25 cellular contexts compared by ENCODE assay signal in the genomic region with DNA sequence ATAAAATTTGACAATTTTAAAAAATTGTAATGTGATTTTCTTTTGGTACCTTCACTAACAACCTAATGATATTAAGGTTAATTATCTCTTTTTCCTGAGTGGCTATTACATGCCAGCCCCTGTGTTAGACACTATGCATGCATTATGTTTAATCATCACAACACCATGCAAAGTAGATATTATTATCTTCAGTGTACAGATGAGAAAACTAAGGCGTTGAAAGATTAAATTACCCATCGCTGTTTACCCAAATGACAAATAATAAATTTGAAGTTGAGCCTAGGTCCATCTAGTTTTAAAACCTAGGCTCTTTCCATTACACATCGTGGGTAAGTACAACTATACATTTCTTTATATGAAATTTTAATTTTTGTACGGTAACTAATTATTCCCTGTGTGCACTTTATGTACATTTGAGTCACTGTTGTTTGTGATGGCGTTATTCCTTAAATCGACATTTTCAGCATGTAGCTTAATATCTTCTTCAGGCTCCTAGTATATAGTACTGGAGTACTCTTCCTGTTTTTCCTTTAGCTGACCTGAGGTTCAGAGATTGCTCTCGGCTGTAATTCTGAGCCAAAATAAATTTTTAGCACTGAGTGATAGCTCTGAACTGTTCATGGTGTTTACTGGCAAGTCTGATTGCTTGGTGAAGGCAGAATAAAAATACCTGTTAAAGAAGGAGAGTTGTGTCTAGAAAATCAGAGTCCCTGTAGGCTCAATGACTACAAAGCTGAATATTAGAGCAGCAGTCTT. TPM values are rescaled to one million over a fixed set of nuclear protein-coding genes. Genes with fewer than 3 reads are reported as not detected.
DNase-seq lines count a peak whose midpoint lies in the region; ATAC-seq and TF ChIP-seq lines count a peak whose summit lies in the region.
"Had no signal": no experiment of that assay in that cellular context is flagged by ENCODE, and none has a peak within 500 bp of the region (broad histone marks: within the 10 kb centered on the region; RNA-seq: fewer than 3 reads in every experiment).

No MANE protein-coding gene starts in this region.

- intact Hi-C loops in left ventricle myocardium superior (cut with micrococcal nuclease): no loop called here

- H3K9me3 ChIP-seq in right atrium auricular region: no peaks in the 10 kb centered on the region
- H3K9me3 ChIP-seq: MG63, prostate gland, thoracic aorta, uterus had no signal

- H3K27me3 ChIP-seq in right atrium auricular region: no peaks in the 10 kb centered on the region
- H3K27me3 ChIP-seq: MG63, uterus had no signal

- H3K36me3 Mint-ChIP-seq in nephron (ENCODE audit: low read depth): no peaks in the 10 kb centered on the region
- H3K36me3 Mint-ChIP-seq: activated naive CD8-positive, alpha-beta T cell treated with anti-CD3 and anti-CD28 coated beads for 36 hours had no signal

- no peaks in the 10 kb centered on the region for H3K36me3 ChIP-seq in right atrium auricular region
- H3K36me3 ChIP-seq: MG63, prostate gland, thoracic aorta, uterus had no signal

- no peaks in the 10 kb centered on the region for H3K9me3 Mint-ChIP-seq in nephron
- H3K9me3 Mint-ChIP-seq: activated naive CD8-positive, alpha-beta T cell treated with anti-CD3 and anti-CD28 coated beads for 36 hours; central memory CD8-positive, alpha-beta T cell had no signal

- peaks cover 0 to 12% of the 10 kb centered on the region in 2 donors for H3K4me1 ChIP-seq in right atrium auricular region
- H3K4me1 ChIP-seq: prostate gland, uterus had no signal

- no peaks in the 10 kb centered on the region for H3K4me1 Mint-ChIP-seq in nephron
- H3K4me1 Mint-ChIP-seq: central memory CD8-positive, alpha-beta T cell had no signal

- H3K27ac Mint-ChIP-seq in nephron: peak overlapping the region in 2 of 3 experiments; percentile 33 to 65
- H3K27ac Mint-ChIP-seq: activated naive CD8-positive, alpha-beta T cell treated with anti-CD3 and anti-CD28 coated beads for 36 hours had no signal

- H3K4me3 Mint-ChIP-seq in nephron: no peak overlapping the region
- H3K4me3 Mint-ChIP-seq: activated naive CD8-positive, alpha-beta T cell treated with anti-CD3 and anti-CD28 coated beads for 36 hours; central memory CD8-positive, alpha-beta T cell had no signal

- TF ChIP-seq CTCF in right atrium auricular region (IDR thresholded peaks at IDR 0.05): no peak
- TF ChIP-seq CTCF in nephron (IDR thresholded peaks at IDR 0.05; ENCODE audit: unreplicated experiment in 3 of 3): no peak

- no peak overlapping the region for H3K4me3 ChIP-seq in right atrium auricular region
- H3K4me3 ChIP-seq: MG63, prostate gland, thoracic aorta, uterus had no signal

- DNase-seq in left ventricle myocardium superior (no peak), right atrium auricular region (ENCODE audit: low spot score) (no peak), dermis blood vessel endothelial cell (peak; percentile 22)
- DNase-seq: activated CD4-positive, alpha-beta T cell treated with anti-CD3 and anti-CD28 coated beads for 4 hours; activated effector memory CD4-positive, alpha-beta T cell treated with anti-CD3 and anti-CD28 coated beads, Interleukin-2, amount 50 U/mL, for 16 hours; activated naive CD8-positive, alpha-beta T cell treated with anti-CD3 and anti-CD28 coated beads for 36 hours; activated T-cell treated with anti-CD3 and anti-CD28 coated beads, Interleukin-2, amount 50 U/mL, for 1 hour; HCEC 1CT; kidney; mammary epithelial cell; MG63; NCI-H2029; NCI-H526; stimulated activated naive CD8-positive, alpha-beta T cell treated with anti-CD3 and anti-CD28 coated beads, Interleukin-15, Interleukin-2, amounts not matched to agents 100 U/mL and 50 U/mL, for 24 hours; T-helper 2 cell; uterus had no signal

- ATAC-seq in left ventricle myocardium superior (peak; percentile 48), HG03045 (IDR thresholded peaks at IDR 0.05; ENCODE audit: unreplicated experiment) (no peak), GM18520 (IDR thresholded peaks at IDR 0.05; ENCODE audit: unreplicated experiment) (no peak), GM19397 (IDR thresholded peaks at IDR 0.05; ENCODE audit: unreplicated experiment) (no peak), GM18502 (IDR thresholded peaks at IDR 0.05; ENCODE audit: poor library complexity, unreplicated experiment) (no peak)
- ATAC-seq: SK-N-SH treated with all-trans-retinoic acid at 6 μM for 48 hours; stimulated activated naive CD8-positive, alpha-beta T cell treated with anti-CD3 and anti-CD28 coated beads, Interleukin-15, Interleukin-2, amounts not matched to agents 100 U/mL and 50 U/mL, for 24 hours had no signal

- H3K27me3 Mint-ChIP-seq in nephron (ENCODE audit: low read depth): no peaks in the 10 kb centered on the region
- H3K27me3 Mint-ChIP-seq: activated naive CD8-positive, alpha-beta T cell treated with anti-CD3 and anti-CD28 coated beads for 36 hours; central memory CD8-positive, alpha-beta T cell had no signal

- peak overlapping the region in 1 of 2 donors; percentile 14 for H3K27ac ChIP-seq in right atrium auricular region
- H3K27ac ChIP-seq: prostate gland, thoracic aorta, uterus had no signal

RNA-seq across cellular contexts. Expression of a gene that starts 13.9 kb away (rescaled TPM):
- 46.3 TPM for total RNA-seq in left ventricle myocardium superior
- total RNA-seq in right atrium auricular region: 10 to 100 TPM; 24.3 to 32.0 TPM
- 26.7 and 34.4 TPM in 2 replicates for total RNA-seq in dermis blood vessel endothelial cell

RNA-seq across cellular contexts. Expression of a gene that starts 31.0 kb away (rescaled TPM):
- total RNA-seq in left ventricle myocardium superior: 20.5 TPM
- total RNA-seq in right atrium auricular region: 10 to 100 TPM; 11.1 to 12.1 TPM
- 23.7 and 29.3 TPM in 2 replicates for total RNA-seq in dermis blood vessel endothelial cell
